11 cellular contexts compared by ENCODE assay signal in the genomic region with DNA sequence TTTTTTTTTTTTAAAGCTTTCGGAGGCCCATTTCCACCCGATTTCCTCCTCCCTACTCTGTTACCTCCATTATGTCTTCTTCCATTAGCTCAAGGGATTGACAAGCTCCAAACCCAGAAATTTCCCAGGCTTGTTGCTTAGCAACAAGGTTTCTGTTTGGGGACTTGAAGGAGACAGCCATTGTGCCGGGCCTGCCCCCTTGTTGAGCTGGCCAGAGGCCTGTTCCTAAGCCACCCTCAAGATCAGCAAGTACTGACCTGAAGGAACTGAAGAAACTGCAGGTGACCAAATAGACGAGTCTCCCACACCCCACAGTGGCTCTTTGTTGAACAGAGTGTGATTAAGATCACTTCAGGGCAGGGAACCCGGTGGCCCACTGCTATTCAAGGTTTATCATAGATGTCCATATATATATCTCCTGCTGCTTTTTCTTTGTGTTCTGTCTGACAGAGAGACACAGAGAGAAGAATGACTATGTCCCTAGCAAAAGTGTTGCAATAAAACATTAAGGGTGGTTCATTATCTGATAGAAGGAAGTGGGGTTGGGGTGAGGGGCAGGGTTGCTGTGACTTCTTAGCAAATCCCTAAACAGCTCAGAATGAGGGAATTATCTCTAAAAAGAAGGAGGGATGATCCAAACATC.
DNase-seq lines count a peak whose midpoint lies in the region; FAIRE-seq and TF ChIP-seq lines count a peak whose summit lies in the region.
"Had no signal": no experiment of that assay in that cellular context is flagged by ENCODE, and none has a peak within 500 bp of the region (broad histone marks: within the 10 kb centered on the region; RNA-seq: fewer than 3 reads in every experiment).

No MANE protein-coding gene starts in this region.

- H3K9ac ChIP-seq in mammary epithelial cell (ENCODE audit: insufficient read depth, low read length): no peak overlapping the region

- 38% methylated on average over 5 of the region's 5 CpGs for WGBS in mammary epithelial cell (ENCODE audit: low coverage, missing lambda C conversion rate)

- TF ChIP-seq CTCF in mammary epithelial cell (conservative IDR thresholded peaks at IDR 0.05 in 1 of 2, IDR thresholded peaks at IDR 0.05 in 1 of 2; ENCODE audit: extremely low read depth in 1 of 2, insufficient read depth in 1 of 2, low read depth in 1 of 2, low read length in 2 of 2) (no peak), MCF 10A (IDR thresholded peaks at IDR 0.05; ENCODE audit: unreplicated experiment) (no peak), WERI-Rb-1 (IDR thresholded peaks at IDR 0.05; ENCODE audit: low read depth, low read length) (no peak), uterus (IDR thresholded peaks at IDR 0.05) (no peak)

- no peak overlapping the region for H3K27ac Mint-ChIP-seq in MCF 10A (ENCODE audit: low read depth, unreplicated experiment)
- H3K27ac Mint-ChIP-seq: B cell, T-helper 17 cell had no signal

- H3K36me3 Mint-ChIP-seq in MCF 10A (ENCODE audit: insufficient read depth, unreplicated experiment): no peaks in the 10 kb centered on the region

- no peaks in the 10 kb centered on the region for H3K4me1 Mint-ChIP-seq in MCF 10A (ENCODE audit: insufficient read depth, unreplicated experiment)
- H3K4me1 Mint-ChIP-seq: B cell had no signal

- in situ Hi-C loops in mammary epithelial cell (cut with MboI; ENCODE audit: low sequenced_read_pairs in 2 of 2): no loop called here

- no peaks in the 10 kb centered on the region for H3K9me3 ChIP-seq in mammary epithelial cell (replicated peaks; ENCODE audit: insufficient read depth, low read length)
- peaks cover 4% of the 10 kb centered on the region for H3K9me3 ChIP-seq in WERI-Rb-1 (ENCODE audit: severe bottlenecking)
- no peaks in the 10 kb centered on the region for H3K9me3 ChIP-seq in uterus

- H3K36me3 ChIP-seq in mammary epithelial cell (ENCODE audit: insufficient read depth, low read length) (no peaks in the 10 kb centered on the region), WERI-Rb-1 (peaks cover 15% of the 10 kb centered on the region), uterus (no peaks in the 10 kb centered on the region)

- intact Hi-C loops in mammary epithelial cell (cut with micrococcal nuclease) (no loop called here), MCF 10A (cut with micrococcal nuclease) (no loop called here), uterus (cut with DNase I; ENCODE audit: low total_unique reads) (no loop called here)

- dilution Hi-C loops in mammary epithelial cell (cut with HindIII; ENCODE audit: low sequenced_read_pairs): no loop called here

- no peaks in the 10 kb centered on the region for H4K20me1 ChIP-seq in mammary epithelial cell (ENCODE audit: insufficient read depth, low read length)

- no peak overlapping the region for H3K4me2 ChIP-seq in mammary epithelial cell (ENCODE audit: insufficient read depth, low read depth, low read length)

- no peak for FAIRE-seq in RCC 7860 (lab: Jason Lieb, UNC)
- FAIRE-seq: GM18507 had no signal

- no peak overlapping the region for H3K4me3 ChIP-seq in mammary epithelial cell (replicated peaks in 1 of 3; ENCODE audit: insufficient read depth in 1 of 3, low read depth in 2 of 3, low read length in 3 of 3)
- no peak overlapping the region for H3K4me3 ChIP-seq in WERI-Rb-1 (ENCODE audit: low read depth, low read length)
- H3K4me3 ChIP-seq in uterus: no peak overlapping the region

- H3K4me1 ChIP-seq in mammary epithelial cell (ENCODE audit: insufficient read depth, low read length) (no peaks in the 10 kb centered on the region), uterus (peaks cover 3 to 4% of the 10 kb centered on the region in 2 donors)

- BruUV-seq in mammary epithelial cell (replicated peaks; lab: Mats Ljungman, UMichigan) (no TSS peak), MCF 10A (replicated peaks; lab: Mats Ljungman, UMichigan) (no TSS peak)

- H3K9me3 Mint-ChIP-seq in MCF 10A (ENCODE audit: unreplicated experiment): peaks cover 13% of the 10 kb centered on the region

- no peak overlapping the region for H2AFZ ChIP-seq in mammary epithelial cell (ENCODE audit: low read depth, low read length)

- CTCF ChIA-PET in mammary epithelial cell (lab: Charles Lee; ENCODE audit: low non-redundant PET): no interaction called here
- CTCF ChIA-PET in MCF 10A (lab: Yijun Ruan, JAX): interaction anchor here (1.2 kb wide), 1 partner anchor 36 kb away, joined by 4 read pairs; no protein-coding TSS in a partner anchor

- H3K79me2 ChIP-seq in mammary epithelial cell (ENCODE audit: insufficient read depth, low read length): no peaks in the 10 kb centered on the region

- no peak overlapping the region for H3K27ac ChIP-seq in mammary epithelial cell (ENCODE audit: insufficient read depth, low read depth, low read length)
- peak overlapping the region; percentile 13; the same call in 1 of the 2 replicates for H3K27ac ChIP-seq in WERI-Rb-1
- H3K27ac ChIP-seq in uterus: peak overlapping the region; percentile 35 to 61

- DNase-seq in mammary epithelial cell (peak; percentile 70), MCF 10A (ENCODE audit: unreplicated experiment) (no peak), WERI-Rb-1 (no peak), islet precursor cell (peak; percentile 66), uterus (no peak), CD1c-positive myeloid dendritic cell (ENCODE audit: extremely low spot score) (no peak), iPS-NIHi7 (ENCODE audit: extremely low spot score) (no peak), RCC 7860 (ENCODE audit: low spot score) (no peak)
- DNase-seq: T-helper 17 cell had no signal

- H3K27me3 ChIP-seq in mammary epithelial cell (ENCODE audit: insufficient read depth, low read length) (no peaks in the 10 kb centered on the region), WERI-Rb-1 (ENCODE audit: insufficient read depth, low read depth, severe bottlenecking) (no peaks in the 10 kb centered on the region), uterus (no peaks in the 10 kb centered on the region)

- POLR2A ChIA-PET in MCF 10A (lab: Yijun Ruan, JAX): no interaction called here

- H3K4me3 Mint-ChIP-seq in MCF 10A (ENCODE audit: unreplicated experiment): no peak overlapping the region
- H3K4me3 Mint-ChIP-seq: B cell, T-helper 17 cell had no signal

- peaks cover 75% of the 10 kb centered on the region for H3K27me3 Mint-ChIP-seq in MCF 10A (ENCODE audit: insufficient read depth, unreplicated experiment)
- H3K27me3 Mint-ChIP-seq: B cell, T-helper 17 cell had no signal

- no peak for TF ChIP-seq POLR2A in uterus (IDR thresholded peaks at IDR 0.05)

Comparison
In these comparisons a context has a peak if more than half of its experiments do, and no peak if none do; other contexts are left out.
1. DNase-seq: peak in mammary epithelial cell (single experiment) and islet precursor cell (single experiment); none in MCF 10A (single experiment), WERI-Rb-1 (single experiment), uterus (0 of 2), CD1c-positive myeloid dendritic cell (single experiment), iPS-NIHi7 (single experiment) and RCC 7860 (single experiment).